22 cellular contexts compared by ENCODE assay signal in genomic region chr6:43791752-43792422, GRCh38.
"Had no signal": no experiment of that assay in that cellular context is flagged by ENCODE, and none has a peak within 500 bp of the region (broad histone marks: within the 10 kb centered on the region; RNA-seq: fewer than 3 reads in every experiment).

No MANE protein-coding gene starts in this region.

- H3K4me3 Mint-ChIP-seq: activated naive CD8-positive, alpha-beta T cell treated with anti-CD3 and anti-CD28 coated beads for 36 hours; activated T-cell treated with anti-CD3 and anti-CD28 coated beads, Interleukin-2, amount 50 U/mL, for 24 hours; nephron; T-cell had no signal

- H3K27ac ChIP-seq: colonic mucosa, dorsolateral prefrontal cortex, esophagus muscularis mucosa, gastroesophageal sphincter, pancreas, right lobe of liver, skin epidermis, thyroid gland had no signal

- H3K9me3 ChIP-seq: colonic mucosa, esophagus muscularis mucosa, gastroesophageal sphincter, pancreas, right lobe of liver, thyroid gland had no signal

- H3K27ac Mint-ChIP-seq: activated naive CD8-positive, alpha-beta T cell treated with anti-CD3 and anti-CD28 coated beads for 36 hours; activated T-cell treated with anti-CD3 and anti-CD28 coated beads, Interleukin-2, amount 50 U/mL, for 24 hours; activated T-helper 2 cell treated with anti-CD3 and anti-CD28 coated beads, Interferon-gamma antibody, Interleukin-2, Interleukin-4, amounts not matched to agents 10 μg/mL and 5 μg/mL and 100 μg/mL, durations not matched to agents 14 hours and 24 hours and 36 hours; nephron; T-cell had no signal

- H3K36me3 ChIP-seq: colonic mucosa, esophagus muscularis mucosa, gastroesophageal sphincter, pancreas, right lobe of liver, thyroid gland had no signal

- H3K4me1 Mint-ChIP-seq: activated naive CD8-positive, alpha-beta T cell treated with anti-CD3 and anti-CD28 coated beads for 36 hours; nephron; T-cell had no signal

- H3K4me3 ChIP-seq: colonic mucosa, dorsolateral prefrontal cortex, esophagus muscularis mucosa, gastroesophageal sphincter, pancreas, right lobe of liver, skin epidermis, thyroid gland had no signal

- ATAC-seq: gastroesophageal sphincter, left ventricle myocardium superior, pancreas, right lobe of liver, T-cell had no signal

- DNase-seq: activated CD4-positive, alpha-beta T cell treated with anti-CD3 and anti-CD28 coated beads for 1 hour; activated CD8-positive, alpha-beta memory T cell treated with anti-CD3 and anti-CD28 coated beads, Interleukin-2, amount 50 U/mL, for 4 hours; activated naive CD4-positive, alpha-beta T cell; activated naive CD8-positive, alpha-beta T cell treated with anti-CD3 and anti-CD28 coated beads for 36 hours; activated T-cell treated with anti-CD3 and anti-CD28 coated beads, Interleukin-2, amount 50 U/mL, for 24 hours; colonic mucosa; dorsolateral prefrontal cortex; head of caudate nucleus; hypothalamus; left ventricle myocardium superior; stimulated activated CD8-positive, alpha-beta memory T cell treated with anti-CD3 and anti-CD28 coated beads, Interleukin-4, amount 100 ng/mL, for 48 hours; stimulated activated naive CD4-positive, alpha-beta T cell treated with Interleukin-2 at 50 U/mL for 16 hours; T-cell; thyroid gland had no signal

- H3K4me1 ChIP-seq: colonic mucosa, gastroesophageal sphincter, pancreas, right lobe of liver, thyroid gland had no signal

- H3K27me3 ChIP-seq: colonic mucosa, dorsolateral prefrontal cortex, esophagus muscularis mucosa, gastroesophageal sphincter, pancreas, right lobe of liver, thyroid gland had no signal

- H3K27me3 Mint-ChIP-seq: activated naive CD8-positive, alpha-beta T cell treated with anti-CD3 and anti-CD28 coated beads for 36 hours; activated T-cell treated with anti-CD3 and anti-CD28 coated beads, Interleukin-2, amount 50 U/mL, for 24 hours had no signal

- FAIRE-seq: pancreas, TTC549 had no signal

- H3K36me3 Mint-ChIP-seq: activated naive CD8-positive, alpha-beta T cell treated with anti-CD3 and anti-CD28 coated beads for 36 hours; T-cell had no signal
